1 cellular context compared by ENCODE assay signal in genomic region chr16:78742501-78743283, GRCh38.
TF ChIP-seq lines count a peak whose summit lies in the region.

No MANE protein-coding gene starts in this region.

TF ChIP-seq in GM23338, 12 proteins besides CTCF, POLR2A, EP300 and RAD21 (continued from another document):
- TF ChIP-seq ZNF462 (CRISPR knock-in tag; IDR thresholded peaks at IDR 0.05) (no peak), NANOG (IDR thresholded peaks at IDR 0.05; ENCODE audit: borderline replicate concordance) (no peak)
